10 cellular contexts compared by ENCODE assay signal in the genomic region with DNA sequence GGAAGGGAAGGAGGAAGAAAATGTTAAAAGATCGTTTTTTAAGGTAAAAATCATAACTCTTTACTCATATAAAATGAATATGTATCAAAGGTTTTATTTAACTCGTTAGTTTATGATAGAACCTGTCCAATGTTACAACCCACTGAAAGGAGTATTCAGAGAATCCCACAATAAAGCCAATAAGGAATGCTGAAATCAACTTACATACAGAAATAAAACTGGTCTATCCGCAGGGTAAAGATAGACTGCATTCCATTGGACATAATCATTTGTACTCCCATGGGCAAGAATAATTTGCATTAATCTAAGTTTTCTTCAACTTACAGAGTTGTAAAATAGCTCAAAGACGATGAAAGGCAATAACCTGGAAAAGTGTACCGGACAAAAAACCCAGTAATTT. TPM values are rescaled to one million over a fixed set of nuclear protein-coding genes. Genes with fewer than 3 reads are reported as not detected.
A peak's percentile ranks its signal among the peaks of the same experiment; 100 is the strongest.
DNase-seq lines count a peak whose midpoint lies in the region; ATAC-seq and TF ChIP-seq lines count a peak whose summit lies in the region.
"Had no signal": no experiment of that assay in that cellular context is flagged by ENCODE, and none has a peak within 500 bp of the region (broad histone marks: within the 10 kb centered on the region; RNA-seq: fewer than 3 reads in every experiment).

No MANE protein-coding gene starts in this region.

- TF ChIP-seq CTCF in right atrium auricular region (IDR thresholded peaks at IDR 0.05) (no peak), fibroblast of villous mesenchyme (IDR thresholded peaks at IDR 0.05; ENCODE audit: insufficient read depth, low read depth, low read length) (no peak), upper lobe of right lung (IDR thresholded peaks at IDR 0.05) (no peak)

- H3K9me3 ChIP-seq in right atrium auricular region, result no peaks in the 10 kb centered on the region
- no peaks in the 10 kb centered on the region for H3K9me3 ChIP-seq in upper lobe of right lung

- peaks cover 3% of the 10 kb centered on the region for H3K9me3 Mint-ChIP-seq in activated CD4-positive, alpha-beta memory T cell treated with anti-CD3 and anti-CD28 coated beads, Interleukin-2, amount 10 ng/mL, durations not matched to agents 7 days and 5 days

- intact Hi-C loops in Right ventricle myocardium superior (cut with DNase I) (loop anchor here (5.0 kb wide), 1 partner anchor 193 kb away; a partner anchor contains a TSS), upper lobe of right lung (cut with DNase I) (loop anchor here (10.0 kb wide), 1 partner anchor 76 kb away; no protein-coding TSS in a partner anchor)

- H3K4me1 Mint-ChIP-seq in activated CD4-positive, alpha-beta memory T cell treated with anti-CD3 and anti-CD28 coated beads, Interleukin-2, amount 10 ng/mL, durations not matched to agents 7 days and 5 days, result peaks cover 31% of the 10 kb centered on the region

- H3K27me3 ChIP-seq in right atrium auricular region, result no peaks in the 10 kb centered on the region
- H3K27me3 ChIP-seq in upper lobe of right lung, result peaks cover 3% of the 10 kb centered on the region

- peak overlapping the region; percentile 80 for H3K4me3 Mint-ChIP-seq in activated CD4-positive, alpha-beta memory T cell treated with anti-CD3 and anti-CD28 coated beads, Interleukin-2, amount 10 ng/mL, durations not matched to agents 7 days and 5 days

- H3K4me1 ChIP-seq in right atrium auricular region (peaks cover 0 to 28% of the 10 kb centered on the region in 2 donors), upper lobe of right lung (peaks cover 24% of the 10 kb centered on the region)

- H3K36me3 ChIP-seq in right atrium auricular region, result no peaks in the 10 kb centered on the region
- H3K36me3 ChIP-seq in upper lobe of right lung, result no peaks in the 10 kb centered on the region

- peaks cover 17% of the 10 kb centered on the region for H3K27me3 Mint-ChIP-seq in activated CD4-positive, alpha-beta memory T cell treated with anti-CD3 and anti-CD28 coated beads, Interleukin-2, amount 10 ng/mL, durations not matched to agents 7 days and 5 days

- peak overlapping the region; percentile 89 for H3K27ac Mint-ChIP-seq in activated CD4-positive, alpha-beta memory T cell treated with anti-CD3 and anti-CD28 coated beads, Interleukin-2, amount 10 ng/mL, durations not matched to agents 7 days and 5 days

- CTCF ChIA-PET in activated CD4-positive, alpha-beta memory T cell treated with anti-CD3 and anti-CD28 coated beads, Interleukin-2, amount 10 ng/mL, durations not matched to agents 7 days and 5 days (lab: Charles Lee), result interaction anchor here (0.7 to 7.7 kb wide), 8 partner anchors 75 to 421 kb away, joined by 3 to 65 read pairs (median 6); a partner anchor contains a TSS

- peaks cover 17% of the 10 kb centered on the region for H3K36me3 Mint-ChIP-seq in activated CD4-positive, alpha-beta memory T cell treated with anti-CD3 and anti-CD28 coated beads, Interleukin-2, amount 10 ng/mL, durations not matched to agents 7 days and 5 days (ENCODE audit: low read depth)

- ATAC-seq in Right ventricle myocardium superior (ENCODE audit: poor library complexity) (no peak), upper lobe of right lung (no peak)

- H3K27ac ChIP-seq in right atrium auricular region (peak overlapping the region; percentile 68 to 69), upper lobe of right lung (peak overlapping the region; percentile 81)

- DNase-seq in right atrium auricular region (ENCODE audit: low spot score) (no peak), Right ventricle myocardium superior (no peak), fibroblast of villous mesenchyme (ENCODE audit: low read depth) (peak; percentile 60), upper lobe of right lung (no peak), HUDEP-2 (lab: John Stamatoyannopoulos, UW; ENCODE audit: unreplicated experiment in 76 of 76) (no peak), SHP77 (lab: John Stamatoyannopoulos, UW) (no peak), iPS-NIHi7 (ENCODE audit: extremely low spot score) (no peak)
- DNase-seq in activated CD4-positive, alpha-beta memory T cell treated with anti-CD3 and anti-CD28 coated beads, Interleukin-2, amount 10 ng/mL, durations not matched to agents 7 days and 5 days, result no peak
- DNase-seq: activated CD8-positive, alpha-beta memory T cell treated with anti-CD3 and anti-CD28 coated beads, Interleukin-2, amount 50 U/mL, for 4 hours; NCI-H1694 had no signal

- POLR2A ChIA-PET in activated CD4-positive, alpha-beta memory T cell treated with anti-CD3 and anti-CD28 coated beads, Interleukin-2, amount 10 ng/mL, durations not matched to agents 7 days and 5 days (lab: Charles Lee), result interaction anchor here (0.6 to 1.6 kb wide), 2 partner anchors 143 to 188 kb away, joined by 3 to 11 read pairs; a partner anchor contains a TSS

- H3K4me3 ChIP-seq in right atrium auricular region (no peak overlapping the region), fibroblast of villous mesenchyme (ENCODE audit: low read depth, low read length) (no peak overlapping the region), upper lobe of right lung (no peak overlapping the region)

RNA-seq across cellular contexts. Expression of a gene that starts 17.9 kb away (rescaled TPM):
- total RNA-seq in right atrium auricular region, result under 1 TPM; 0.48 to 0.75 TPM
- total RNA-seq in Right ventricle myocardium superior, result 1.4 TPM
- not detected for total RNA-seq in activated CD4-positive, alpha-beta memory T cell treated with anti-CD3 and anti-CD28 coated beads, Interleukin-2, amount 10 ng/mL, durations not matched to agents 7 days and 5 days
- under 0.01 and 0.32 TPM in 2 replicates for total RNA-seq in fibroblast of villous mesenchyme
- total RNA-seq in upper lobe of right lung, result 0.87 TPM

RNA-seq across cellular contexts. Expression of a gene that starts 42.7 kb away (rescaled TPM):
- total RNA-seq in right atrium auricular region (10 to 100 TPM; 47.4 to 58.0 TPM), Right ventricle myocardium superior (42.9 TPM), fibroblast of villous mesenchyme (not detected in 2 replicates), upper lobe of right lung (144 TPM)
- not detected for total RNA-seq in activated CD4-positive, alpha-beta memory T cell treated with anti-CD3 and anti-CD28 coated beads, Interleukin-2, amount 10 ng/mL, durations not matched to agents 7 days and 5 days

Comparison
In these comparisons a context has a peak if more than half of its experiments do, and no peak if none do; other contexts are left out.
1. RNA of a gene that starts 42.7 kb away (total RNA-seq): 144 TPM in upper lobe of right lung (single experiment), 47.4 to 58.0 TPM in right atrium auricular region and 42.9 TPM in Right ventricle myocardium superior (single experiment); not detected in activated CD4-positive, alpha-beta memory T cell treated with anti-CD3 and anti-CD28 coated beads, Interleukin-2, amount 10 ng/mL, durations not matched to agents 7 days and 5 days and not detected in fibroblast of villous mesenchyme; every median in the first group is over 10 times any median in the second.